ENCODE assay signal across 11 cellular contexts in the genomic region with DNA sequence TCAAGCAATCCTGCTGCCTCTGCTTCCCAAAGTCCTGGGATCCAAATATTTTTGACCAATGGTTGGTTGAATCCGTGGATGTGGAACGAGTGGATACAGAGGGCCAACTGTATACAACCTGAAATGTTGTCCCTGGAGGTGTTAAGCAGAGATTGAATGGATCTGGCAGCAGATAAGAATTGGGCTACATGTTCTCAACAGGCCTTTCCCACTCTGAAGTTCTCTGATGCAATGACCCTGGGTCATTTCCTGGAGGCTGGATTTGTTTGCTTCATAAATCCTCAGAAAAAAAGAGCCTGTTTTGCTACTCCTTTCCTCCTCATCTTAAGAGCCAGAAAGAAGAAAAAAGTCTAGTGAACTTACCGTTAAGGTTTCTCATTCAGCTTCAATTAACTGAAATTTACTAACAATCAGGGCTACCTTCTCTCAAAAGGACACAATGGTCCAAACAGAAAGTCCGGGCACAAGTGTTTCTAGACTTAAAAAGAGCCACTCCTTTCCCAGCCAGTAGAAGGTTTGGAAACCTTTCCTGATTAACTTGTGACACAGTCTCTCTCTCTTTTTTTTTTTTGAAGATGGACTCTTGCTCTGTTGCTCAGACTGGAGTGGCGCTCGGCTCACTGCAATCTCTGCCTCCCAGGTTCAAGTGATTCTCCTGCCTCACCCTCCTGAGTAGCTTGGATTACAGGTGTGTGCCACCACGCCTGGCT. TPM values are rescaled to one million over a fixed set of nuclear protein-coding genes. Genes with fewer than 3 reads are reported as not detected.
DNase-seq lines count a peak whose midpoint lies in the region; ATAC-seq, FAIRE-seq and TF ChIP-seq lines count a peak whose summit lies in the region.
"Had no signal": no experiment of that assay in that cellular context is flagged by ENCODE, and none has a peak within 500 bp of the region (broad histone marks: within the 10 kb centered on the region; RNA-seq: fewer than 3 reads in every experiment).

No MANE protein-coding gene starts in this region.

- H3K9me3 Mint-ChIP-seq in activated naive CD4-positive, alpha-beta T cell treated with anti-CD3 and anti-CD28 coated beads, Interleukin-2, amount 50 U/mL, for 24 hours, result no peaks in the 10 kb centered on the region

- no peak for DNase-seq in activated naive CD4-positive, alpha-beta T cell treated with anti-CD3 and anti-CD28 coated beads, Interleukin-2, amount 50 U/mL, for 16 hours
- peak in 4 of 7 donors; percentile 43 to 69 (median 52) for DNase-seq in adrenal gland
- DNase-seq in kidney, result no peak
- DNase-seq in transverse colon, result no peak
- DNase-seq in NCI-H2107 treated with DMSO at 0.1 percent for 48 hours (lab: John Stamatoyannopoulos, UW; ENCODE audit: unreplicated experiment), result no peak
- DNase-seq: NCI-H1417; RPMI8226; stimulated activated CD4-positive, alpha-beta T cell treated with anti-CD3 and anti-CD28 coated beads, Interleukin-4, amount 100 ng/mL, for 1 hour had no signal

- FAIRE-seq in kidney (lab: Jason Lieb, UNC), result no peak

- peaks cover 76% of the 10 kb centered on the region for H3K4me1 Mint-ChIP-seq in activated naive CD4-positive, alpha-beta T cell treated with anti-CD3 and anti-CD28 coated beads, Interleukin-2, amount 50 U/mL, for 24 hours

- no peak for ATAC-seq in HG02884 (IDR thresholded peaks at IDR 0.05; ENCODE audit: unreplicated experiment)
- ATAC-seq in GM19035 (IDR thresholded peaks at IDR 0.05; ENCODE audit: unreplicated experiment), result no peak

- WGBS in adrenal gland, 4 donors, result 55 to 66% (median 60%) methylated on average over 7 of the region's 7 CpGs
- WGBS in transverse colon (ENCODE audit: low coverage in 1 of 2), 2 donors, result 68% methylated on average over 5 to 7 of the region's 7 CpGs

- H3K27ac ChIP-seq in adrenal gland (peak overlapping the region; percentile 6 to 83 (median 68)), kidney (ENCODE audit: low read depth in 2 of 2, low read length in 2 of 2) (peak overlapping the region; percentile 45 to 56), transverse colon (peak overlapping the region; percentile 10 to 47 (median 26))

- peak overlapping the region; percentile 98 for H3K4me3 Mint-ChIP-seq in activated naive CD4-positive, alpha-beta T cell treated with anti-CD3 and anti-CD28 coated beads, Interleukin-2, amount 50 U/mL, for 24 hours

- no peaks in the 10 kb centered on the region for H3K27me3 ChIP-seq in adrenal gland
- H3K27me3 ChIP-seq in transverse colon, result no peaks in the 10 kb centered on the region

- H3K4me1 ChIP-seq in adrenal gland (replicated peaks in 1 of 2) (peaks cover 66 to 73% of the 10 kb centered on the region in 2 donors), kidney (ENCODE audit: control insufficient read depth in 1 of 2, insufficient read depth in 1 of 2, low read depth in 1 of 2, low read length in 2 of 2) (peaks cover 16 to 23% of the 10 kb centered on the region in 2 donors), transverse colon (peaks cover 6 to 50% (median 10%) of the 10 kb centered on the region in 4 donors)

- no peak for TF ChIP-seq EP300 in transverse colon (IDR thresholded peaks at IDR 0.05; ENCODE audit: low read depth)

- intact Hi-C loops in adrenal gland (cut with DNase I), result no loop called here
- intact Hi-C loops in kidney (cut with DNase I), result loop anchor here (10.0 kb wide), 1 partner anchor 80 kb away; no protein-coding TSS in a partner anchor
- intact Hi-C loops in transverse colon (cut with DNase I; ENCODE audit: low total_unique reads), result loop anchor here (10.0 kb wide), 1 partner anchor 190 kb away; no protein-coding TSS in a partner anchor

- in situ Hi-C loops in transverse colon (cut with MboI; ENCODE audit: low pct_ligation_motif_present in 1 of 4, low pct_unique_long_range_greater_than_20kb in 1 of 4, low sequenced_read_pairs in 3 of 4), result loop anchor here (5.0 to 10.0 kb wide), 2 partner anchors 90 to 93 kb away; no protein-coding TSS in a partner anchor

- TF ChIP-seq CTCF in adrenal gland (IDR thresholded peaks at IDR 0.05), result no peak
- TF ChIP-seq CTCF in kidney (IDR thresholded peaks at IDR 0.05; ENCODE audit: borderline replicate concordance, extremely low read depth, insufficient read depth), result no peak
- TF ChIP-seq CTCF in transverse colon (IDR thresholded peaks at IDR 0.05), result no peak

- H3K36me3 Mint-ChIP-seq in activated naive CD4-positive, alpha-beta T cell treated with anti-CD3 and anti-CD28 coated beads, Interleukin-2, amount 50 U/mL, for 24 hours, result peaks cover 9% of the 10 kb centered on the region

- peak overlapping the region in 1 of 2 donors; percentile 1 for H3K9ac ChIP-seq in kidney (ENCODE audit: low read length in 2 of 2)

- no peaks in the 10 kb centered on the region for H3K9me3 ChIP-seq in adrenal gland (replicated peaks in 1 of 3)
- no peaks in the 10 kb centered on the region for H3K9me3 ChIP-seq in kidney (ENCODE audit: control insufficient read depth in 1 of 2, low read length in 2 of 2)
- H3K9me3 ChIP-seq in transverse colon, result no peaks in the 10 kb centered on the region

- H3K27me3 Mint-ChIP-seq in activated naive CD4-positive, alpha-beta T cell treated with anti-CD3 and anti-CD28 coated beads, Interleukin-2, amount 50 U/mL, for 24 hours, result no peaks in the 10 kb centered on the region

- TF ChIP-seq POLR2A in adrenal gland (IDR thresholded peaks at IDR 0.05) (no peak), transverse colon (IDR thresholded peaks at IDR 0.05) (no peak)

- peak overlapping the region; percentile 87 for H3K27ac Mint-ChIP-seq in activated naive CD4-positive, alpha-beta T cell treated with anti-CD3 and anti-CD28 coated beads, Interleukin-2, amount 50 U/mL, for 24 hours

- H3K4me3 ChIP-seq in adrenal gland, result no peak overlapping the region
- no peak overlapping the region for H3K4me3 ChIP-seq in kidney (ENCODE audit: low read length in 2 of 2)
- H3K4me3 ChIP-seq in transverse colon, result no peak overlapping the region

- no peaks in the 10 kb centered on the region for H3K36me3 ChIP-seq in adrenal gland (replicated peaks in 1 of 2)
- no peaks in the 10 kb centered on the region for H3K36me3 ChIP-seq in kidney (ENCODE audit: control insufficient read depth in 1 of 2, insufficient read depth in 2 of 2, low read length in 2 of 2)
- H3K36me3 ChIP-seq in transverse colon, result no peaks in the 10 kb centered on the region

RNA-seq across cellular contexts. Expression of a gene that starts 6.5 kb away (rescaled TPM):
- total RNA-seq in adrenal gland, result 100 to 1,000 TPM in 1 of 8 donors, 10 to 100 TPM in 7; 49.4 to 110 (median 70.4) TPM
- polyA plus RNA-seq in adrenal gland, result 100 to 1,000 TPM in 1 of 3 donors, 10 to 100 TPM in 2; 26.6 to 122 (median 33.9) TPM
- 56.3 TPM for total RNA-seq in kidney
- 25.8 TPM for polyA plus RNA-seq in kidney (ENCODE audit: insufficient read depth, low read depth, low replicate concordance)
- 10 to 100 TPM in 1 of 4 donors, 1 to 10 TPM in 3; 2.6 to 13.2 (median 5.6) TPM for total RNA-seq in transverse colon

Comparison
In these comparisons a context has a peak if more than half of its experiments do, and no peak if none do; other contexts are left out.
1. DNase-seq: peak in adrenal gland (4 of 7); none in activated naive CD4-positive, alpha-beta T cell treated with anti-CD3 and anti-CD28 coated beads, Interleukin-2, amount 50 U/mL, for 16 hours (single experiment), kidney (single experiment), transverse colon (single experiment) and NCI-H2107 treated with DMSO at 0.1 percent for 48 hours (single experiment).
2. intact Hi-C loops: an anchor here in kidney (10.0 kb wide) and transverse colon (10.0 kb wide); none called in adrenal gland.
3. Peak in every context shown above with its lines, with median percentiles within 50 percentile points of each other: H3K27ac ChIP-seq.